1 cellular context compared by ENCODE assay signal in genomic region chr14:61690982-61691381, GRCh38.
TF ChIP-seq lines count a peak whose summit lies in the region.

No MANE protein-coding gene starts in this region.

TF ChIP-seq in GM12878, 131 proteins besides CTCF, POLR2A, EP300 and RAD21:
- TF ChIP-seq TBL1XR1 (IDR thresholded peaks at IDR 0.05; ENCODE audit: low read depth, low read length) (no peak), NFIC (IDR thresholded peaks at IDR 0.05; ENCODE audit: low read depth, low read length) (peak; percentile 86), BCL11A (IDR thresholded peaks at IDR 0.05; ENCODE audit: low read depth, low read length) (peak; percentile 36; the same call in 1 of the 2 replicates), CREM (IDR thresholded peaks at IDR 0.05; ENCODE audit: low read depth) (peak; percentile 63; the same call in 1 of the 2 replicates), IKZF2 (IDR thresholded peaks at IDR 0.05) (peak; percentile 36 to 56; a peak in 2 of 4 replicates), MEF2B (IDR thresholded peaks at IDR 0.05; ENCODE audit: partially characterized antibody, poor library complexity, severe bottlenecking) (peak; percentile 82), TCF7 (IDR thresholded peaks at IDR 0.05; ENCODE audit: borderline replicate concordance) (peak; percentile 96), FOXM1 (IDR thresholded peaks at IDR 0.05; ENCODE audit: low read depth, low read length) (peak; percentile 71; the same call in 1 of the 2 replicates), TARDBP (IDR thresholded peaks at IDR 0.05; ENCODE audit: borderline replicate concordance) (no peak), IKZF1 (conservative IDR thresholded peaks at IDR 0.05) (peak; percentile 39; the same call in 1 of the 2 replicates), MTA2 (IDR thresholded peaks at IDR 0.05; ENCODE audit: low read depth) (0 out of 2 replicates have a peak, but pooled peaks have one; percentile 15), RELB (IDR thresholded peaks at IDR 0.05; ENCODE audit: low read depth) (peak; percentile 31; the same call in 1 of the 2 replicates), RUNX3 (IDR thresholded peaks at IDR 0.05; ENCODE audit: low read length) (peak; percentile 96), ATF2 (IDR thresholded peaks at IDR 0.05; ENCODE audit: low read length) (peak; percentile 70; the same call in 1 of the 2 replicates), MEF2A (IDR thresholded peaks at IDR 0.05; ENCODE audit: insufficient read depth, low read depth, low read length) (peak; percentile 74), ATF3 (IDR thresholded peaks at IDR 0.05; ENCODE audit: borderline replicate concordance, extremely low read depth, low read depth, low read length) (no peak), LARP7 (IDR thresholded peaks at IDR 0.05) (no peak), CBFB (IDR thresholded peaks at IDR 0.05; ENCODE audit: low read depth) (0 out of 2 replicates have a peak, but pooled peaks have one; percentile 34), EED (IDR thresholded peaks at IDR 0.05; ENCODE audit: low read depth) (peak; percentile 84), POLR2AphosphoS5 (IDR thresholded peaks at IDR 0.05; ENCODE audit: low read length) (no peak), TCF12 (IDR thresholded peaks at IDR 0.05; ENCODE audit: low read depth, low read length) (no peak), ATF7 (IDR thresholded peaks at IDR 0.05; ENCODE audit: low read depth) (no peak), ZNF687 (IDR thresholded peaks at IDR 0.05) (0 out of 2 replicates have a peak, but pooled peaks have one; percentile 34), SUPT20H (IDR thresholded peaks at IDR 0.05; ENCODE audit: borderline replicate concordance, control insufficient read depth, low read depth, low read length) (no peak), BCL3 (IDR thresholded peaks at IDR 0.05; ENCODE audit: borderline replicate concordance, insufficient read depth, low read depth, low read length, poor library complexity, severe bottlenecking) (peak; percentile 39), JUNB (IDR thresholded peaks at IDR 0.05) (peak; percentile 59)
TF ChIP-seq in GM12878: peak in this region for 18.
